In the genomic region with DNA sequence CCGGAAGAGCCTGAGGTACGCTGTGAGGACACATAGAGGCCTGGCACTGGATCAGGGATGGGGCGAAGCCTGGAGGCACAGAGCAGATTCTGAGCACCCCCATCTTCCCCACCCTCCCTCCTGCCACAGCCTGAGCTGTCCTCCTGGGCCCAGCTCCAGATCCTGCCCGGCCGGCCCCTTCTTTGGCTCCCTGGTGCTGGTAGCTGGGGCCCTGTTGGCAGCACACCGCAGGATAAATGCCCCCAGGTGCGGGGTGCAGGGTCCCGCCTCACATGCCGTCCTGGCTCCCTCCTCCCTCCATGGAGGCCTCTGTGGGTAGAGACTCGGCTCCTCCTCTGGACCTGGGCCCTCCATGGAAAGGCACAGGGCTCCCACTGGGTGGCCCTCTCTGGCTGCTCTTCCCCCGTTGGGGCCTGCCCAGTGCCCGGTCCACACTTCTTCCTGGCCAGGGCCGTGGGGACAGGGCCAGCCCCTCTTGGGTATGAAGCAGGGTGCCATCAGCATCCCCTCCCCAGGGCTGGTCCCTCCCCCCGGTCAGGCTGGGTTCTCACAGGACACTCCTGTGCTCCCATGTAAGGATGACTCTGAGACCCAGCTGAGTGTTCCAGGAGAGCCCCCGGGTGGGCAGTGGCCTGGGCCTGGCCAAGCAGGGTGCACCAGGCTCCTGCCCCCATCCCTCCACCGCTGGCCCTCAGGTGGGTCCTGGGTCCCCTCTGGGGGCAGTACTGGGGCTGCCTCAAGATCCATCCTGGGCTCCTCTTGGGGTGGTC, we compare ENCODE assay signal across 1 cellular context.
TF ChIP-seq lines count a peak whose summit lies in the region.

No MANE protein-coding gene starts in this region.

TF ChIP-seq in IMR-90, 13 proteins besides CTCF, POLR2A, EP300 and RAD21:
- no peak for TF ChIP-seq NFE2L2 (IDR thresholded peaks at IDR 0.05; ENCODE audit: low read depth, low read length)
- TF ChIP-seq, protein P1, sequence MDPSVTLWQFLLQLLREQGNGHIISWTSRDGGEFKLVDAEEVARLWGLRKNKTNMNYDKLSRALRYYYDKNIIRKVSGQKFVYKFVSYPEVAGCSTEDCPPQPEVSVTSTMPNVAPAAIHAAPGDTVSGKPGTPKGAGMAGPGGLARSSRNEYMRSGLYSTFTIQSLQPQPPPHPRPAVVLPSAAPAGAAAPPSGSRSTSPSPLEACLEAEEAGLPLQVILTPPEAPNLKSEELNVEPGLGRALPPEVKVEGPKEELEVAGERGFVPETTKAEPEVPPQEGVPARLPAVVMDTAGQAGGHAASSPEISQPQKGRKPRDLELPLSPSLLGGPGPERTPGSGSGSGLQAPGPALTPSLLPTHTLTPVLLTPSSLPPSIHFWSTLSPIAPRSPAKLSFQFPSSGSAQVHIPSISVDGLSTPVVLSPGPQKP (IDR thresholded peaks at IDR 0.05; ENCODE audit: borderline replicate concordance, low read depth, low read length) = no peak
- TF ChIP-seq CEBPB (IDR thresholded peaks at IDR 0.05; ENCODE audit: low read depth, low read length) = no peak
- TF ChIP-seq RFX5 (IDR thresholded peaks at IDR 0.05; ENCODE audit: low read depth, low read length) = no peak
- no peak for TF ChIP-seq FOS (IDR thresholded peaks at IDR 0.05; ENCODE audit: low read depth, low read length)
- TF ChIP-seq, protein P2, sequence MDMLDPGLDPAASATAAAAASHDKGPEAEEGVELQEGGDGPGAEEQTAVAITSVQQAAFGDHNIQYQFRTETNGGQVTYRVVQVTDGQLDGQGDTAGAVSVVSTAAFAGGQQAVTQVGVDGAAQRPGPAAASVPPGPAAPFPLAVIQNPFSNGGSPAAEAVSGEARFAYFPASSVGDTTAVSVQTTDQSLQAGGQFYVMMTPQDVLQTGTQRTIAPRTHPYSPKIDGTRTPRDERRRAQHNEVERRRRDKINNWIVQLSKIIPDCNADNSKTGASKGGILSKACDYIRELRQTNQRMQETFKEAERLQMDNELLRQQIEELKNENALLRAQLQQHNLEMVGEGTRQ (IDR thresholded peaks at IDR 0.05; ENCODE audit: low read depth, low read length) = no peak
- TF ChIP-seq SMC3 (IDR thresholded peaks at IDR 0.05; ENCODE audit: low read depth, low read length) = no peak
- no peak for TF ChIP-seq RCOR1 (IDR thresholded peaks at IDR 0.05; ENCODE audit: insufficient replicate concordance, low read length)
- no peak for TF ChIP-seq CHD1 (IDR thresholded peaks at IDR 0.05; ENCODE audit: low read depth, low read length)
- no peak for TF ChIP-seq BHLHE40 (IDR thresholded peaks at IDR 0.05; ENCODE audit: low read depth, low read length)
- TF ChIP-seq MAZ (IDR thresholded peaks at IDR 0.05; ENCODE audit: borderline replicate concordance, low read depth, low read length) = no peak
- TF ChIP-seq MXI1 (IDR thresholded peaks at IDR 0.05; ENCODE audit: borderline replicate concordance, low read depth, low read length) = no peak
- TF ChIP-seq MAFK (IDR thresholded peaks at IDR 0.05; ENCODE audit: low read depth, low read length) = no peak
